ENCODE assay signal across 1 cellular context in genomic region chr12:108678070-108678730, GRCh38.
TF ChIP-seq lines count a peak whose summit lies in the region.

No MANE protein-coding gene starts in this region.

TF ChIP-seq in IMR-90, 13 proteins besides CTCF, POLR2A, EP300 and RAD21 (continued from another document):
- TF ChIP-seq, protein P1, sequence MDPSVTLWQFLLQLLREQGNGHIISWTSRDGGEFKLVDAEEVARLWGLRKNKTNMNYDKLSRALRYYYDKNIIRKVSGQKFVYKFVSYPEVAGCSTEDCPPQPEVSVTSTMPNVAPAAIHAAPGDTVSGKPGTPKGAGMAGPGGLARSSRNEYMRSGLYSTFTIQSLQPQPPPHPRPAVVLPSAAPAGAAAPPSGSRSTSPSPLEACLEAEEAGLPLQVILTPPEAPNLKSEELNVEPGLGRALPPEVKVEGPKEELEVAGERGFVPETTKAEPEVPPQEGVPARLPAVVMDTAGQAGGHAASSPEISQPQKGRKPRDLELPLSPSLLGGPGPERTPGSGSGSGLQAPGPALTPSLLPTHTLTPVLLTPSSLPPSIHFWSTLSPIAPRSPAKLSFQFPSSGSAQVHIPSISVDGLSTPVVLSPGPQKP (IDR thresholded peaks at IDR 0.05; ENCODE audit: borderline replicate concordance, low read depth, low read length): no peak
- TF ChIP-seq FOS (IDR thresholded peaks at IDR 0.05; ENCODE audit: low read depth, low read length) (no peak), NFE2L2 (IDR thresholded peaks at IDR 0.05; ENCODE audit: low read depth, low read length) (no peak), MAZ (IDR thresholded peaks at IDR 0.05; ENCODE audit: borderline replicate concordance, low read depth, low read length) (no peak), MXI1 (IDR thresholded peaks at IDR 0.05; ENCODE audit: borderline replicate concordance, low read depth, low read length) (no peak), RFX5 (IDR thresholded peaks at IDR 0.05; ENCODE audit: low read depth, low read length) (no peak), MAFK (IDR thresholded peaks at IDR 0.05; ENCODE audit: low read depth, low read length) (no peak), CHD1 (IDR thresholded peaks at IDR 0.05; ENCODE audit: low read depth, low read length) (no peak), SMC3 (IDR thresholded peaks at IDR 0.05; ENCODE audit: low read depth, low read length) (no peak), BHLHE40 (IDR thresholded peaks at IDR 0.05; ENCODE audit: low read depth, low read length) (no peak), CEBPB (IDR thresholded peaks at IDR 0.05; ENCODE audit: low read depth, low read length) (no peak)
TF ChIP-seq in IMR-90: peak in this region for 0.
